In genomic region chr1:240732390-240732789, GRCh38 we compare ENCODE assay signal across 8 cellular contexts.
A peak's percentile ranks its signal among the peaks of the same experiment; 100 is the strongest.
DNase-seq lines count a peak whose midpoint lies in the region; ATAC-seq and TF ChIP-seq lines count a peak whose summit lies in the region.
"Had no signal": no experiment of that assay in that cellular context is flagged by ENCODE, and none has a peak within 500 bp of the region (broad histone marks: within the 10 kb centered on the region; RNA-seq: fewer than 3 reads in every experiment).

No MANE protein-coding gene starts in this region.

- H3K4me2 ChIP-seq in PC-9: no peak overlapping the region

- no peaks in the 10 kb centered on the region for H4K20me1 ChIP-seq in PC-9 (ENCODE audit: insufficient read depth)

- no peaks in the 10 kb centered on the region for H3K4me1 Mint-ChIP-seq in endothelial cell (ENCODE audit: unreplicated experiment)
- peaks cover 8% of the 10 kb centered on the region for H3K4me1 Mint-ChIP-seq in neural crest cell
- H3K4me1 Mint-ChIP-seq: activated naive CD8-positive, alpha-beta T cell treated with anti-CD3 and anti-CD28 coated beads, Interleukin-2, amount 10 ng/mL, durations not matched to agents 7 days and 5 days had no signal

- H3K9me2 ChIP-seq in PC-9 (ENCODE audit: insufficient read depth): no peaks in the 10 kb centered on the region

- peak; percentile 82 for ATAC-seq in GM21786 (IDR thresholded peaks at IDR 0.05; ENCODE audit: unreplicated experiment)

- DNase-seq in KBM-7 (peak; percentile 45), PC-9 (peak; percentile 15 to 48), endothelial cell (ENCODE audit: low spot score) (no peak), neural crest cell (ENCODE audit: low read depth, low spot score) (no peak), ovary (no peak)
- DNase-seq: activated naive CD8-positive, alpha-beta T cell treated with anti-CD3 and anti-CD28 coated beads, Interleukin-2, amount 10 ng/mL, durations not matched to agents 7 days and 5 days had no signal

- no peak for TF ChIP-seq POLR2A in ovary (IDR thresholded peaks at IDR 0.05)

- H3K4me1 ChIP-seq in PC-9 (replicated peaks; ENCODE audit: insufficient read depth) (no peaks in the 10 kb centered on the region), ovary (ENCODE audit: insufficient read depth) (no peaks in the 10 kb centered on the region)

- H2AFZ ChIP-seq in PC-9: no peak overlapping the region

- H3K36me3 ChIP-seq in PC-9 (ENCODE audit: low read depth) (no peaks in the 10 kb centered on the region), ovary (no peaks in the 10 kb centered on the region)

- H3K27ac Mint-ChIP-seq in endothelial cell (ENCODE audit: unreplicated experiment) (no peak overlapping the region), neural crest cell (ENCODE audit: unreplicated experiment) (no peak overlapping the region)
- H3K27ac Mint-ChIP-seq: activated naive CD8-positive, alpha-beta T cell treated with anti-CD3 and anti-CD28 coated beads, Interleukin-2, amount 10 ng/mL, durations not matched to agents 7 days and 5 days had no signal

- no peak overlapping the region for H3K4me3 ChIP-seq in PC-9
- H3K4me3 ChIP-seq in ovary: no peak overlapping the region

- H3K27ac ChIP-seq in PC-9 (no peak overlapping the region), ovary (no peak overlapping the region)

- H3K9me3 Mint-ChIP-seq in endothelial cell (ENCODE audit: unreplicated experiment) (no peaks in the 10 kb centered on the region), neural crest cell (no peaks in the 10 kb centered on the region)
- H3K9me3 Mint-ChIP-seq: activated naive CD8-positive, alpha-beta T cell treated with anti-CD3 and anti-CD28 coated beads, Interleukin-2, amount 10 ng/mL, durations not matched to agents 7 days and 5 days had no signal

- H3K36me3 Mint-ChIP-seq in endothelial cell (ENCODE audit: low read depth, unreplicated experiment) (no peaks in the 10 kb centered on the region), neural crest cell (ENCODE audit: low read depth) (no peaks in the 10 kb centered on the region)
- H3K36me3 Mint-ChIP-seq: activated naive CD8-positive, alpha-beta T cell treated with anti-CD3 and anti-CD28 coated beads, Interleukin-2, amount 10 ng/mL, durations not matched to agents 7 days and 5 days had no signal

- TF ChIP-seq EP300 in ovary (IDR thresholded peaks at IDR 0.05): no peak

- CTCF ChIA-PET in PC-9 (lab: Charles Lee): interaction anchor here (0.6 kb wide), 3 partner anchors 353 to 1209 kb away, joined by 3 to 7 read pairs (median 3); no protein-coding TSS in a partner anchor

- H3K9me3 ChIP-seq in PC-9 (ENCODE audit: insufficient read depth, low read depth) (no peaks in the 10 kb centered on the region), ovary (no peaks in the 10 kb centered on the region)

- BruUV-seq in PC-9 (replicated peaks; lab: Mats Ljungman, UMichigan): no TSS peak

- intact Hi-C loops in PC-9 (cut with micrococcal nuclease; ENCODE audit: unreplicated experiment) (loop anchor here (1.0 to 2.0 kb wide), 5 partner anchors 51 to 768 kb away; no protein-coding TSS in a partner anchor), ovary (cut with DNase I) (no loop called here)

- TF ChIP-seq CTCF in GM12873 (IDR thresholded peaks at IDR 0.05; ENCODE audit: insufficient read depth, low read depth, low read length, missing control alignments) (peak; percentile 60), PC-9 (conservative IDR thresholded peaks at IDR 0.05) (peak; percentile 86), endothelial cell (IDR thresholded peaks at IDR 0.05; ENCODE audit: unreplicated experiment) (peak; percentile 83), neural crest cell (conservative IDR thresholded peaks at IDR 0.05) (peak; percentile 81), ovary (IDR thresholded peaks at IDR 0.05) (peak in 1 of 3 donors; percentile 17)

- POLR2A ChIA-PET in PC-9 (lab: Charles Lee; ENCODE audit: unreplicated experiment): no interaction called here

- no peaks in the 10 kb centered on the region for H3F3A ChIP-seq in PC-9 (ENCODE audit: insufficient read depth, low read depth)

- peaks cover 12% of the 10 kb centered on the region; the same call in 1 of the 2 replicates for H3K27me3 ChIP-seq in PC-9 (ENCODE audit: insufficient read depth, low read depth)
- H3K27me3 ChIP-seq in ovary: no peaks in the 10 kb centered on the region

- in situ Hi-C loops in KBM-7 (cut with MboI; ENCODE audit: low pct_unique_long_range_greater_than_20kb, low sequenced_read_pairs): no loop called here

- H3K27me3 Mint-ChIP-seq in endothelial cell (ENCODE audit: unreplicated experiment) (no peaks in the 10 kb centered on the region), neural crest cell (ENCODE audit: low read depth) (no peaks in the 10 kb centered on the region)
- H3K27me3 Mint-ChIP-seq: activated naive CD8-positive, alpha-beta T cell treated with anti-CD3 and anti-CD28 coated beads, Interleukin-2, amount 10 ng/mL, durations not matched to agents 7 days and 5 days had no signal

- no peaks in the 10 kb centered on the region for H3K79me2 ChIP-seq in PC-9 (ENCODE audit: low read depth)

- H3K4me3 Mint-ChIP-seq in endothelial cell (ENCODE audit: unreplicated experiment) (no peak overlapping the region), neural crest cell (no peak overlapping the region)
- H3K4me3 Mint-ChIP-seq: activated naive CD8-positive, alpha-beta T cell treated with anti-CD3 and anti-CD28 coated beads, Interleukin-2, amount 10 ng/mL, durations not matched to agents 7 days and 5 days had no signal

- 7 to 8% (median 7%) methylated on average over 5 of the region's 5 CpGs for WGBS in ovary, 3 donors

Comparison
In these comparisons a context has a peak if more than half of its experiments do, and no peak if none do; other contexts are left out.
1. DNase-seq: peak in KBM-7 (single experiment) and PC-9 (2 of 2); none in endothelial cell (single experiment), neural crest cell (single experiment) and ovary (0 of 5).